17 cellular contexts compared by ENCODE assay signal in genomic region chr7:44693641-44694313, GRCh38. TPM values are rescaled to one million over a fixed set of nuclear protein-coding genes. Genes with fewer than 3 reads are reported as not detected.
DNase-seq lines count a peak whose midpoint lies in the region; ATAC-seq, FAIRE-seq and TF ChIP-seq lines count a peak whose summit lies in the region.
"Had no signal": no experiment of that assay in that cellular context is flagged by ENCODE, and none has a peak within 500 bp of the region (broad histone marks: within the 10 kb centered on the region; RNA-seq: fewer than 3 reads in every experiment).

No MANE protein-coding gene starts in this region.

- H3K27ac ChIP-seq in astrocyte (ENCODE audit: low read depth, low read length) (peak overlapping the region; percentile 32), heart right ventricle (peak overlapping the region; percentile 57 to 87 (median 72)), skeletal muscle tissue (ENCODE audit: low read depth, low read length) (peak overlapping the region; percentile 48)
- H3K27ac ChIP-seq: neutrophil had no signal

- peak overlapping the region; percentile 72 for H3K27ac Mint-ChIP-seq in astrocyte (ENCODE audit: unreplicated experiment)

- H3K27me3 ChIP-seq in astrocyte (ENCODE audit: insufficient read depth, low read length), result no peaks in the 10 kb centered on the region
- H3K27me3 ChIP-seq in heart right ventricle, result no peaks in the 10 kb centered on the region
- H3K27me3 ChIP-seq in skeletal muscle tissue (ENCODE audit: control insufficient read depth in 3 of 3, insufficient read depth in 3 of 3, low read length in 3 of 3), result no peaks in the 10 kb centered on the region
- H3K27me3 ChIP-seq: neutrophil had no signal

- TF ChIP-seq CTCF in astrocyte (IDR thresholded peaks at IDR 0.05; ENCODE audit: insufficient read depth, low read depth, low read length) (no peak), heart right ventricle (IDR thresholded peaks at IDR 0.05) (no peak)

- peaks cover 11% of the 10 kb centered on the region for H3K4me1 ChIP-seq in astrocyte (ENCODE audit: insufficient read depth, low read length)
- H3K4me1 ChIP-seq in heart right ventricle, result peaks cover 0 to 15% (median 0%) of the 10 kb centered on the region in 9 donors
- peaks cover 7 to 23% (median 18%) of the 10 kb centered on the region in 3 donors for H3K4me1 ChIP-seq in skeletal muscle tissue (ENCODE audit: control insufficient read depth in 3 of 3, insufficient read depth in 3 of 3, low read length in 3 of 3)

- no peaks in the 10 kb centered on the region for H3K79me2 ChIP-seq in astrocyte (ENCODE audit: insufficient read depth, low read length)

- H3K9ac ChIP-seq in astrocyte (ENCODE audit: low read length), result no peak overlapping the region
- H3K9ac ChIP-seq in skeletal muscle tissue (ENCODE audit: low read depth in 1 of 3, low read length in 3 of 3), result peak overlapping the region in 1 of 3 donors; percentile 77

- H3K9me3 ChIP-seq in astrocyte (ENCODE audit: insufficient read depth, low read depth, low read length) (no peaks in the 10 kb centered on the region), heart right ventricle (no peaks in the 10 kb centered on the region), skeletal muscle tissue (ENCODE audit: control insufficient read depth in 3 of 3, low read length in 3 of 3) (no peaks in the 10 kb centered on the region)

- WGBS in heart right ventricle, 2 donors, result 76% methylated on average over 19 of the region's 19 CpGs

- no peaks in the 10 kb centered on the region for H3K9me3 Mint-ChIP-seq in astrocyte (ENCODE audit: unreplicated experiment)
- H3K9me3 Mint-ChIP-seq: activated CD4-positive, alpha-beta memory T cell treated with anti-CD3 and anti-CD28 coated beads for 36 hours; activated naive CD4-positive, alpha-beta T cell treated with anti-CD3 and anti-CD28 coated beads, Interleukin-2, amount 50 U/mL, for 72 hours; T-cell had no signal

- H3K4me3 Mint-ChIP-seq in astrocyte (ENCODE audit: unreplicated experiment), result no peak overlapping the region
- H3K4me3 Mint-ChIP-seq: activated CD4-positive, alpha-beta memory T cell treated with anti-CD3 and anti-CD28 coated beads for 36 hours; T-cell had no signal

- intact Hi-C loops in heart right ventricle (cut with DNase I), result loop anchor here in 4 of 10 donors (10.0 kb wide), 4 partner anchors 89 to 121 kb away; partner anchors contain the start of gene OGDH (in 1 of the 4)

- H3K4me3 ChIP-seq in astrocyte (ENCODE audit: insufficient read depth, low read depth, low read length) (no peak overlapping the region), heart right ventricle (no peak overlapping the region), skeletal muscle tissue (ENCODE audit: low read length in 3 of 3) (peak overlapping the region in 1 of 3 donors; percentile 54)

- no peaks in the 10 kb centered on the region for H4K20me1 ChIP-seq in astrocyte (ENCODE audit: insufficient read depth, low read length)

- no peaks in the 10 kb centered on the region for H3K27me3 Mint-ChIP-seq in astrocyte (ENCODE audit: low read depth, unreplicated experiment)
- H3K27me3 Mint-ChIP-seq: activated CD4-positive, alpha-beta memory T cell treated with anti-CD3 and anti-CD28 coated beads for 36 hours; T-cell had no signal

- H3K36me3 ChIP-seq in astrocyte (ENCODE audit: insufficient read depth, low read length) (peaks cover 6% of the 10 kb centered on the region), heart right ventricle (peaks cover 7 to 99% (median 51%) of the 10 kb centered on the region in 9 donors), skeletal muscle tissue (ENCODE audit: control insufficient read depth in 3 of 3, insufficient read depth in 3 of 3, low read length in 3 of 3) (peaks cover 45 to 56% (median 51%) of the 10 kb centered on the region in 3 donors)

- TF ChIP-seq POLR2A in H54 (IDR thresholded peaks at IDR 0.05; ENCODE audit: low read depth, low read length), result no peak

- peaks cover 7% of the 10 kb centered on the region for H3K4me1 Mint-ChIP-seq in astrocyte (ENCODE audit: low read depth, unreplicated experiment)
- H3K4me1 Mint-ChIP-seq: T-cell had no signal

- H2AFZ ChIP-seq in astrocyte (ENCODE audit: low read depth, low read length), result no peak overlapping the region

- peaks cover 32% of the 10 kb centered on the region for H3K36me3 Mint-ChIP-seq in astrocyte (ENCODE audit: low read depth, unreplicated experiment)

- FAIRE-seq in H54 (lab: Jason Lieb, UNC), result peak; percentile 90
- peak; percentile 81 for FAIRE-seq in astrocyte (lab: Jason Lieb, UNC)
- FAIRE-seq: endometrium, GM18507 had no signal

- DNase-seq in H54 (ENCODE audit: insufficient read length, low spot score) (peak; percentile 99), astrocyte (ENCODE audit: low read depth) (peak; percentile 78), heart right ventricle (peak; percentile 54 to 58), NCI-H187 (lab: John Stamatoyannopoulos, UW) (no peak), left lobe of liver (ENCODE audit: low spot score) (no peak), activated T-cell treated with anti-CD3 and anti-CD28 coated beads for 4 hours (no peak)
- DNase-seq: activated CD4-positive, alpha-beta memory T cell treated with anti-CD3 and anti-CD28 coated beads for 36 hours; DND-41; islet precursor cell; NCI-H1694 treated with DMSO at 0.1 percent for 48 hours; stimulated activated naive CD4-positive, alpha-beta T cell; T-cell had no signal

- ATAC-seq in heart right ventricle (peak; percentile 80 to 97 (median 90)), left lobe of liver (no peak)
- ATAC-seq: T-cell had no signal

- peak overlapping the region; percentile 40 for H3K4me2 ChIP-seq in astrocyte (ENCODE audit: low read length)

RNA-seq across cellular contexts. Expression of gene ZMIZ2, which starts 54.9 kb away (rescaled TPM):
- total RNA-seq in astrocyte (62.5 and 76.8 TPM in 2 replicates), heart right ventricle (10 to 100 TPM; 38.9 to 80.4 (median 47.9) TPM), skeletal muscle tissue (4.2 TPM), left lobe of liver (37.5 TPM)
- 10 to 100 TPM; 26.3 to 87.3 TPM for polyA plus RNA-seq in heart right ventricle

Comparison
In these comparisons a context has a peak if more than half of its experiments do, and no peak if none do; other contexts are left out.
1. DNase-seq: peak in H54 (single experiment), astrocyte (single experiment) and heart right ventricle (2 of 2); none in NCI-H187 (0 of 2), left lobe of liver (single experiment) and activated T-cell treated with anti-CD3 and anti-CD28 coated beads for 4 hours (single experiment).
2. Peak in every context shown above with its lines, with median percentiles within 50 percentile points of each other: H3K27ac ChIP-seq.